ENCODE assay signal across 17 cellular contexts in genomic region chr19:14428882-14429416, GRCh38. TPM values are rescaled to one million over a fixed set of nuclear protein-coding genes. Genes with fewer than 3 reads are reported as not detected.
DNase-seq lines count a peak whose midpoint lies in the region; ATAC-seq and TF ChIP-seq lines count a peak whose summit lies in the region.
"Had no signal": no experiment of that assay in that cellular context is flagged by ENCODE, and none has a peak within 500 bp of the region (broad histone marks: within the 10 kb centered on the region; RNA-seq: fewer than 3 reads in every experiment).

No MANE protein-coding gene starts in this region.

- no peak overlapping the region for H3K4me3 ChIP-seq in HEK293 (ENCODE audit: low read depth, low read length)
- H3K4me3 ChIP-seq: BLaER1 treated with 17β-estradiol and CSF1 and Interleukin-3, amounts not matched to agents 10 nM and 100 nM had no signal

- peaks cover 20% of the 10 kb centered on the region for H3K27me3 Mint-ChIP-seq in neural crest cell (ENCODE audit: low read depth)
- H3K27me3 Mint-ChIP-seq in activated CD8-positive, alpha-beta T cell treated with anti-CD3 and anti-CD28 coated beads, Interleukin-2, amount 10 ng/mL, durations not matched to agents 7 days and 5 days (ENCODE audit: low read depth) = peaks cover 8% of the 10 kb centered on the region
- peaks cover 5% of the 10 kb centered on the region for H3K27me3 Mint-ChIP-seq in activated CD8-positive, alpha-beta memory T cell treated with anti-CD3 and anti-CD28 coated beads, Interleukin-2, amount 10 ng/mL, durations not matched to agents 7 days and 5 days
- H3K27me3 Mint-ChIP-seq: B cell had no signal

- H3K4me3 Mint-ChIP-seq in neural crest cell = peak overlapping the region; percentile 45
- no peak overlapping the region for H3K4me3 Mint-ChIP-seq in activated CD8-positive, alpha-beta T cell treated with anti-CD3 and anti-CD28 coated beads, Interleukin-2, amount 10 ng/mL, durations not matched to agents 7 days and 5 days
- H3K4me3 Mint-ChIP-seq in activated CD8-positive, alpha-beta memory T cell treated with anti-CD3 and anti-CD28 coated beads, Interleukin-2, amount 10 ng/mL, durations not matched to agents 7 days and 5 days = no peak overlapping the region
- H3K4me3 Mint-ChIP-seq: B cell; CD8-positive, alpha-beta T cell; H9 had no signal

- H3K9me3 ChIP-seq in HEK293 (ENCODE audit: control insufficient read depth, insufficient read depth, low read depth, low read length) = no peaks in the 10 kb centered on the region
- H3K9me3 ChIP-seq: BLaER1 treated with 17β-estradiol and CSF1 and Interleukin-3, amounts not matched to agents 10 nM and 100 nM had no signal

- 0 out of 2 replicates have a peak, but pooled peaks cover 1% of the 10 kb centered on the region for H3K4me1 ChIP-seq in HEK293 (ENCODE audit: control insufficient read depth, insufficient read depth, low read length)

- no peak for ATAC-seq in activated CD8-positive, alpha-beta T cell treated with anti-CD3 and anti-CD28 coated beads, Interleukin-2, amount 10 ng/mL, durations not matched to agents 7 days and 5 days
- no peak for ATAC-seq in activated CD8-positive, alpha-beta memory T cell treated with anti-CD3 and anti-CD28 coated beads, Interleukin-2, amount 10 ng/mL, durations not matched to agents 7 days and 5 days
- ATAC-seq: CD8-positive, alpha-beta T cell had no signal

- in situ Hi-C loops in GM13977 (cut with MboI; ENCODE audit: low pct_unique_long_range_greater_than_20kb, low sequenced_read_pairs, unreplicated experiment) = no loop called here

- no peak overlapping the region for H3K27ac ChIP-seq in HEK293 (ENCODE audit: extremely low read depth, low read depth, low read length)
- H3K27ac ChIP-seq: BLaER1 treated with 17β-estradiol and CSF1 and Interleukin-3, amounts not matched to agents 10 nM and 100 nM had no signal

- H3K4me1 Mint-ChIP-seq in neural crest cell = peaks cover 5% of the 10 kb centered on the region
- peaks cover 20% of the 10 kb centered on the region for H3K4me1 Mint-ChIP-seq in activated CD8-positive, alpha-beta T cell treated with anti-CD3 and anti-CD28 coated beads, Interleukin-2, amount 10 ng/mL, durations not matched to agents 7 days and 5 days (ENCODE audit: low read depth)
- H3K4me1 Mint-ChIP-seq in activated CD8-positive, alpha-beta memory T cell treated with anti-CD3 and anti-CD28 coated beads, Interleukin-2, amount 10 ng/mL, durations not matched to agents 7 days and 5 days = peaks cover 10% of the 10 kb centered on the region

- H3K36me3 Mint-ChIP-seq in neural crest cell (ENCODE audit: low read depth) = no peaks in the 10 kb centered on the region
- no peaks in the 10 kb centered on the region for H3K36me3 Mint-ChIP-seq in activated CD8-positive, alpha-beta T cell treated with anti-CD3 and anti-CD28 coated beads, Interleukin-2, amount 10 ng/mL, durations not matched to agents 7 days and 5 days (ENCODE audit: low read depth)
- no peaks in the 10 kb centered on the region for H3K36me3 Mint-ChIP-seq in activated CD8-positive, alpha-beta memory T cell treated with anti-CD3 and anti-CD28 coated beads, Interleukin-2, amount 10 ng/mL, durations not matched to agents 7 days and 5 days

- CTCF ChIA-PET in HEK293 (lab: Yijun Ruan, JAX) = interaction anchor here (0.7 kb wide), 1 partner anchor 839 kb away, joined by 3 read pairs; no protein-coding TSS in a partner anchor
- CTCF ChIA-PET in activated CD8-positive, alpha-beta T cell treated with anti-CD3 and anti-CD28 coated beads, Interleukin-2, amount 10 ng/mL, durations not matched to agents 7 days and 5 days (lab: Charles Lee) = interaction anchor here (1.0 to 1.6 kb wide), 3 partner anchors 9 to 51 kb away, joined by 3 to 8 read pairs (median 3); no protein-coding TSS in a partner anchor
- CTCF ChIA-PET in activated CD8-positive, alpha-beta memory T cell treated with anti-CD3 and anti-CD28 coated beads, Interleukin-2, amount 10 ng/mL, durations not matched to agents 7 days and 5 days (lab: Charles Lee) = interaction anchor here (1.0 to 5.4 kb wide), 5 partner anchors 11 to 67 kb away, joined by 3 to 90 read pairs (median 4); no protein-coding TSS in a partner anchor

- no peaks in the 10 kb centered on the region for H3K36me3 ChIP-seq in HEK293 (ENCODE audit: control insufficient read depth in 2 of 2, insufficient read depth in 1 of 2, low read length in 2 of 2)
- H3K36me3 ChIP-seq: BLaER1 treated with 17β-estradiol and CSF1 and Interleukin-3, amounts not matched to agents 10 nM and 100 nM had no signal

- H3K9me3 Mint-ChIP-seq in neural crest cell = no peaks in the 10 kb centered on the region
- H3K9me3 Mint-ChIP-seq in activated CD8-positive, alpha-beta T cell treated with anti-CD3 and anti-CD28 coated beads, Interleukin-2, amount 10 ng/mL, durations not matched to agents 7 days and 5 days (ENCODE audit: insufficient read depth) = no peaks in the 10 kb centered on the region
- no peaks in the 10 kb centered on the region for H3K9me3 Mint-ChIP-seq in activated CD8-positive, alpha-beta memory T cell treated with anti-CD3 and anti-CD28 coated beads, Interleukin-2, amount 10 ng/mL, durations not matched to agents 7 days and 5 days (ENCODE audit: low read depth)
- H3K9me3 Mint-ChIP-seq: CD8-positive, alpha-beta T cell; H9 had no signal

- DNase-seq in NCI-H1436 (lab: John Stamatoyannopoulos, UW) (peak; percentile 17), NCI-H1436 treated with DMSO at 0.1 percent for 48 hours (lab: John Stamatoyannopoulos, UW) (no peak), NCI-H2171 (lab: John Stamatoyannopoulos, UW) (peak; percentile 53), neural crest cell (ENCODE audit: low read depth, low spot score) (no peak), GM13977 (ENCODE audit: low spot score) (no peak)
- DNase-seq in activated CD8-positive, alpha-beta T cell treated with anti-CD3 and anti-CD28 coated beads, Interleukin-2, amount 10 ng/mL, durations not matched to agents 7 days and 5 days = no peak
- no peak for DNase-seq in activated CD8-positive, alpha-beta memory T cell treated with anti-CD3 and anti-CD28 coated beads, Interleukin-2, amount 10 ng/mL, durations not matched to agents 7 days and 5 days
- DNase-seq: 8988T; Calu3; CD8-positive, alpha-beta T cell; GDM1; H9; KBM-7 had no signal

- POLR2A ChIA-PET in HEK293 (lab: Yijun Ruan, JAX) = interaction anchor here (0.6 kb wide), 1 partner anchor 17 kb away, joined by 3 read pairs; no protein-coding TSS in a partner anchor
- POLR2A ChIA-PET in activated CD8-positive, alpha-beta T cell treated with anti-CD3 and anti-CD28 coated beads, Interleukin-2, amount 10 ng/mL, durations not matched to agents 7 days and 5 days (lab: Charles Lee) = interaction anchor here (0.9 to 2.1 kb wide), 2 partner anchors 9 to 11 kb away, joined by 3 to 9 read pairs; partner anchors contain the start of gene DDX39A

- H3K27ac Mint-ChIP-seq in neural crest cell (ENCODE audit: unreplicated experiment) = no peak overlapping the region
- no peak overlapping the region for H3K27ac Mint-ChIP-seq in activated CD8-positive, alpha-beta T cell treated with anti-CD3 and anti-CD28 coated beads, Interleukin-2, amount 10 ng/mL, durations not matched to agents 7 days and 5 days
- no peak overlapping the region for H3K27ac Mint-ChIP-seq in activated CD8-positive, alpha-beta memory T cell treated with anti-CD3 and anti-CD28 coated beads, Interleukin-2, amount 10 ng/mL, durations not matched to agents 7 days and 5 days
- H3K27ac Mint-ChIP-seq: B cell; CD8-positive, alpha-beta T cell; H9 had no signal

- TF ChIP-seq CTCF in HEK293 (tag by site-specific recombination; IDR thresholded peaks at IDR 0.05) = no peak
- no peak for TF ChIP-seq CTCF in neural crest cell (conservative IDR thresholded peaks at IDR 0.05)
- no peak for TF ChIP-seq CTCF in GM13977 (IDR thresholded peaks at IDR 0.05; ENCODE audit: extremely low read depth, insufficient read depth, missing control alignments)

TF ChIP-seq in HEK293, 187 proteins besides CTCF, POLR2A, EP300 and RAD21 (continues in another document):
- TF ChIP-seq ZNF513 (tag by site-specific recombination; IDR thresholded peaks at IDR 0.05) (no peak), SP3 (tag by site-specific recombination; IDR thresholded peaks at IDR 0.05) (no peak), GLIS1 (tag by site-specific recombination; IDR thresholded peaks at IDR 0.05) (peak; percentile 79), ZNF791 (tag by site-specific recombination; IDR thresholded peaks at IDR 0.05) (no peak), ZNF473 (tag by site-specific recombination; IDR thresholded peaks at IDR 0.05) (no peak)

RNA-seq across cellular contexts. Expression of gene PKN1, which starts 4.2 kb away (rescaled TPM):
- total RNA-seq in neural crest cell = 118 and 126 TPM in 2 replicates
- total RNA-seq in activated CD8-positive, alpha-beta T cell treated with anti-CD3 and anti-CD28 coated beads, Interleukin-2, amount 10 ng/mL, durations not matched to agents 7 days and 5 days = 100 to 1,000 TPM; 244 to 263 TPM
- total RNA-seq in activated CD8-positive, alpha-beta memory T cell treated with anti-CD3 and anti-CD28 coated beads, Interleukin-2, amount 10 ng/mL, durations not matched to agents 7 days and 5 days = 100 to 1,000 TPM; 224 to 236 TPM

RNA-seq across cellular contexts. Expression of gene DDX39A, which starts 9.8 kb away (rescaled TPM):
- 131 and 132 TPM in 2 replicates for total RNA-seq in neural crest cell
- 100 to 1,000 TPM; 309 to 313 TPM for total RNA-seq in activated CD8-positive, alpha-beta T cell treated with anti-CD3 and anti-CD28 coated beads, Interleukin-2, amount 10 ng/mL, durations not matched to agents 7 days and 5 days
- 100 to 1,000 TPM; 273 to 311 TPM for total RNA-seq in activated CD8-positive, alpha-beta memory T cell treated with anti-CD3 and anti-CD28 coated beads, Interleukin-2, amount 10 ng/mL, durations not matched to agents 7 days and 5 days

RNA-seq across cellular contexts. Expression of gene PTGER1, which starts 46.2 kb away (rescaled TPM):
- 0.27 and 0.40 TPM in 2 replicates for total RNA-seq in neural crest cell
- total RNA-seq in activated CD8-positive, alpha-beta T cell treated with anti-CD3 and anti-CD28 coated beads, Interleukin-2, amount 10 ng/mL, durations not matched to agents 7 days and 5 days = under 1 TPM; 0.32 to 0.44 TPM
- under 1 TPM in 1 of 2 experiments, not detected in 1; 0.40 TPM for total RNA-seq in activated CD8-positive, alpha-beta memory T cell treated with anti-CD3 and anti-CD28 coated beads, Interleukin-2, amount 10 ng/mL, durations not matched to agents 7 days and 5 days
- total RNA-seq: HT-29 had no signal

RNA-seq across cellular contexts. Expression of gene ADGRE5, which starts 47.7 kb away (rescaled TPM):
- total RNA-seq in neural crest cell = 0.91 and 1.4 TPM in 2 replicates
- 100 to 1,000 TPM; 290 to 302 TPM for total RNA-seq in activated CD8-positive, alpha-beta T cell treated with anti-CD3 and anti-CD28 coated beads, Interleukin-2, amount 10 ng/mL, durations not matched to agents 7 days and 5 days
- 100 to 1,000 TPM; 276 to 311 TPM for total RNA-seq in activated CD8-positive, alpha-beta memory T cell treated with anti-CD3 and anti-CD28 coated beads, Interleukin-2, amount 10 ng/mL, durations not matched to agents 7 days and 5 days

Comparison
In these comparisons a context has a peak if more than half of its experiments do, and no peak if none do; other contexts are left out.
1. DNase-seq: peak in NCI-H1436 (single experiment) and NCI-H2171 (single experiment); none in NCI-H1436 treated with DMSO at 0.1 percent for 48 hours (single experiment), neural crest cell (single experiment), GM13977 (single experiment), activated CD8-positive, alpha-beta T cell treated with anti-CD3 and anti-CD28 coated beads, Interleukin-2, amount 10 ng/mL, durations not matched to agents 7 days and 5 days (single experiment) and activated CD8-positive, alpha-beta memory T cell treated with anti-CD3 and anti-CD28 coated beads, Interleukin-2, amount 10 ng/mL, durations not matched to agents 7 days and 5 days (single experiment).